9 cellular contexts compared by ENCODE assay signal in the genomic region with DNA sequence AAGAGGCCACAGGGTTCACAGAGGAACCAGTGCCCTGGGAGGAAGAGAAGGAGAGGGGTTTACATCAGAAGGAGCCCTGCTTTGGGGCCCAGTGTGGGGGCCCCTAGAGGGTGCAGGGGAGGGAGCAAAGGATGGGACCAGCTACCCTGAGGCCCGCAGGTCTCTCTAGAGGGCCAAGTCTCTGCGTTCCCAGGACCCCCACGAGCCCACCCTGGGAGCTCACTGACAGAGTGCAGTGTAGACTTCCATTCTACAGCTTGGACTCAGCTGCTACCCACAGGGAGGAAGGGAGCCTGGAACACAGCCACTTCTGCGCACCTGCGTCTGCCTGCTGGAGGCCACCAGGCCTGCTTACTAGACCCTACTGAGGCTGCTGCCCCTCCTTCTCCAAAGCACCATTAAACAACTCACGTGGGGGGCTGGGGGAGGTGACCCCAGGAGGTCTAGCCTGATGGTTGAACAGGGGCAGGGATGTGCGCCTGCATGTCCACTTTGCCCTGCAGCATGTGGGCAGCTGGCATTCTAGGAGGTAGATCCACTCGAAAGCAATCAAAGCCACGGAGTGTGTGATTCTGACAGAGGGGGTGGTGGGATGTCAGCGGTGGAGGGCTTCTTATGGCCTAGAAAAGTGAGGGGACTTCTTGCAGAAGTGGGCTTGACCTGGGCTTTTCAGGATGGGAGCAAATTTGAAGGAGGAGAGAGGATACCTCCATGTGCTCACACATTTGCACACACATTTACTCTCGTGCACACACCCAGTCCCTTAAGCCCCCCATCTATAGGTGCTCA.
DNase-seq lines count a peak whose midpoint lies in the region; ATAC-seq and TF ChIP-seq lines count a peak whose summit lies in the region.
"Had no signal": no experiment of that assay in that cellular context is flagged by ENCODE, and none has a peak within 500 bp of the region (broad histone marks: within the 10 kb centered on the region; RNA-seq: fewer than 3 reads in every experiment).

No MANE protein-coding gene starts in this region.

- DNase-seq in DND-41 (peak; percentile 90), breast epithelium (ENCODE audit: low spot score in 2 of 2) (no peak), neural crest cell (ENCODE audit: low read depth, low spot score) (no peak), thyroid gland (no peak), NCI-H526 (lab: John Stamatoyannopoulos, UW) (no peak)
- DNase-seq: WERI-Rb-1 had no signal

- H3K9me3 ChIP-seq in DND-41 (ENCODE audit: insufficient read depth, low read length, severe bottlenecking), result no peaks in the 10 kb centered on the region
- H3K9me3 ChIP-seq in breast epithelium, result no peaks in the 10 kb centered on the region
- no peaks in the 10 kb centered on the region for H3K9me3 ChIP-seq in thyroid gland

- TF ChIP-seq CTCF in DND-41 (IDR thresholded peaks at IDR 0.05; ENCODE audit: borderline replicate concordance, extremely low read depth, low read length, poor library complexity, severe bottlenecking) (no peak), breast epithelium (IDR thresholded peaks at IDR 0.05) (no peak), neural crest cell (conservative IDR thresholded peaks at IDR 0.05) (no peak), thyroid gland (IDR thresholded peaks at IDR 0.05) (no peak)

- peak overlapping the region; percentile 21 to 80 (median 72) for H3K4me3 Mint-ChIP-seq in IgD-negative memory B cell
- peak overlapping the region; percentile 29 for H3K4me3 Mint-ChIP-seq in neural crest cell

- intact Hi-C loops in breast epithelium (cut with DNase I; ENCODE audit: low total_unique reads) (loop anchor here (10.0 kb wide), 1 partner anchor 79 kb away; no protein-coding TSS in a partner anchor), thyroid gland (cut with DNase I) (loop anchor here (10.0 kb wide), 2 partner anchors 161 to 349 kb away; no protein-coding TSS in a partner anchor)

- no peaks in the 10 kb centered on the region for H3K9me3 Mint-ChIP-seq in IgD-negative memory B cell
- no peaks in the 10 kb centered on the region for H3K9me3 Mint-ChIP-seq in neural crest cell

- H3K36me3 Mint-ChIP-seq in IgD-negative memory B cell (no peaks in the 10 kb centered on the region), neural crest cell (ENCODE audit: low read depth) (no peaks in the 10 kb centered on the region)

- peaks cover 98% of the 10 kb centered on the region for H3K4me1 ChIP-seq in DND-41 (ENCODE audit: insufficient read depth, low read length)
- H3K4me1 ChIP-seq in breast epithelium, result peaks cover 0 to 7% of the 10 kb centered on the region in 2 donors
- H3K4me1 ChIP-seq in thyroid gland, result peaks cover 0 to 37% of the 10 kb centered on the region in 2 donors

- ATAC-seq in DND-41 (ENCODE audit: insufficient read depth, low read depth), result peak; percentile 37
- ATAC-seq in activated CD4-positive, CD25-positive, alpha-beta regulatory T cell treated with anti-CD3 and anti-CD28 coated beads, Interleukin-2, amount 50 U/mL, for 24 hours, result no peak

- H3K27ac Mint-ChIP-seq in IgD-negative memory B cell (peak overlapping the region; percentile 92 to 98 (median 97)), neural crest cell (ENCODE audit: unreplicated experiment) (peak overlapping the region; percentile 66)

- H3K27me3 ChIP-seq in DND-41 (ENCODE audit: insufficient read depth, low read length, poor library complexity) (no peaks in the 10 kb centered on the region), breast epithelium (no peaks in the 10 kb centered on the region), thyroid gland (no peaks in the 10 kb centered on the region)

- peaks cover 21% of the 10 kb centered on the region for H3K79me2 ChIP-seq in DND-41 (ENCODE audit: insufficient read depth, low read length)

- peak overlapping the region; percentile 64 for H3K9ac ChIP-seq in DND-41 (ENCODE audit: low read depth, low read length)

- no peak overlapping the region for H2AFZ ChIP-seq in DND-41 (ENCODE audit: low read depth, low read length)

- peak overlapping the region; percentile 68 for H3K4me2 ChIP-seq in DND-41 (ENCODE audit: insufficient read depth, low read length)

- H3K27ac ChIP-seq in DND-41 (ENCODE audit: low read length), result peak overlapping the region; percentile 96
- peak overlapping the region; percentile 26 to 38 for H3K27ac ChIP-seq in breast epithelium
- H3K27ac ChIP-seq in thyroid gland, result peak overlapping the region in 1 of 3 donors; percentile 23
- H3K27ac ChIP-seq: epithelial cell of prostate, WERI-Rb-1 had no signal

- H3K4me3 ChIP-seq in DND-41 (ENCODE audit: low read depth in 1 of 2, low read length in 2 of 2), result peak overlapping the region in 1 of 2 experiments; percentile 50; a peak in 2 of 4 replicates
- H3K4me3 ChIP-seq in breast epithelium, result no peak overlapping the region
- no peak overlapping the region for H3K4me3 ChIP-seq in thyroid gland (replicated peaks in 1 of 3)

- TF ChIP-seq POLR2A in breast epithelium (IDR thresholded peaks at IDR 0.05), result no peak
- TF ChIP-seq POLR2A in thyroid gland (IDR thresholded peaks at IDR 0.05), result no peak

- no peaks in the 10 kb centered on the region for H4K20me1 ChIP-seq in DND-41 (ENCODE audit: insufficient read depth, low read length)

- H3K27me3 Mint-ChIP-seq in IgD-negative memory B cell (no peaks in the 10 kb centered on the region), neural crest cell (ENCODE audit: low read depth) (no peaks in the 10 kb centered on the region)

- no peaks in the 10 kb centered on the region for H3K36me3 ChIP-seq in DND-41 (ENCODE audit: insufficient read depth, low read length)
- H3K36me3 ChIP-seq in breast epithelium, result no peaks in the 10 kb centered on the region
- no peaks in the 10 kb centered on the region for H3K36me3 ChIP-seq in thyroid gland
- H3K36me3 ChIP-seq: WERI-Rb-1 had no signal

- H3K4me1 Mint-ChIP-seq in IgD-negative memory B cell (peaks cover 38 to 61% (median 59%) of the 10 kb centered on the region in 3 donors), neural crest cell (peaks cover 56% of the 10 kb centered on the region)

- 77 to 80% methylated on average over 8 to 11 of the region's 11 CpGs for WGBS in thyroid gland, 2 donors
